ENCODE assay signal across 19 cellular contexts in genomic region chr3:46489406-46489805, GRCh38. TPM values are rescaled to one million over a fixed set of nuclear protein-coding genes. Genes with fewer than 3 reads are reported as not detected.
DNase-seq lines count a peak whose midpoint lies in the region; ATAC-seq, FAIRE-seq and TF ChIP-seq lines count a peak whose summit lies in the region.
"Had no signal": no experiment of that assay in that cellular context is flagged by ENCODE, and none has a peak within 500 bp of the region (broad histone marks: within the 10 kb centered on the region; RNA-seq: fewer than 3 reads in every experiment).

No MANE protein-coding gene starts in this region.

- no peaks in the 10 kb centered on the region for H3K9me3 ChIP-seq in CD4-positive, alpha-beta memory T cell (ENCODE audit: control insufficient read depth in 1 of 2, low read length in 2 of 2)
- H3K9me3 ChIP-seq in skeletal muscle satellite cell (replicated peaks; ENCODE audit: low read length) (no peaks in the 10 kb centered on the region), small intestine (ENCODE audit: control insufficient read depth, low read depth) (no peaks in the 10 kb centered on the region)
- H3K9me3 ChIP-seq: gastroesophageal sphincter, uterus had no signal

- H3K27ac Mint-ChIP-seq in CD4-positive, alpha-beta memory T cell: peak overlapping the region in 1 of 7 donors; percentile 85
- peak overlapping the region; percentile 83 for H3K27ac Mint-ChIP-seq in HFFc6
- no peak overlapping the region for H3K27ac Mint-ChIP-seq in activated CD4-positive, alpha-beta memory T cell treated with anti-CD3 and anti-CD28 coated beads, Interleukin-2, amount 10 ng/mL, durations not matched to agents 7 days and 5 days
- H3K27ac Mint-ChIP-seq: activated T-cell treated with anti-CD3 and anti-CD28 coated beads, Interleukin-2, amount 50 U/mL, for 72 hours; stimulated activated naive CD8-positive, alpha-beta T cell treated with anti-CD3 and anti-CD28 coated beads, Interleukin-15, Interleukin-2, amounts not matched to agents 100 ng/mL and 50 ng/mL, for 24 hours had no signal

- H3K4me3 Mint-ChIP-seq in CD4-positive, alpha-beta memory T cell: peak overlapping the region in 6 of 8 donors; percentile 57 to 80 (median 75)
- no peak overlapping the region; the same call in 1 of the 2 replicates for H3K4me3 Mint-ChIP-seq in HFFc6
- H3K4me3 Mint-ChIP-seq in activated CD4-positive, alpha-beta memory T cell treated with anti-CD3 and anti-CD28 coated beads, Interleukin-2, amount 10 ng/mL, durations not matched to agents 7 days and 5 days: no peak overlapping the region
- H3K4me3 Mint-ChIP-seq: stimulated activated naive CD8-positive, alpha-beta T cell treated with anti-CD3 and anti-CD28 coated beads, Interleukin-15, Interleukin-2, amounts not matched to agents 100 ng/mL and 50 ng/mL, for 24 hours had no signal

- no peak overlapping the region for H3K4me2 ChIP-seq in skeletal muscle satellite cell (ENCODE audit: low read length)

- WGBS in small intestine, 3 donors: 87 to 94% (median 90%) methylated on average over 5 of the region's 5 CpGs

- in situ Hi-C loops in brain microvascular endothelial cell (cut with HindIII; ENCODE audit: low pct_ligation_motif_present, low sequenced_read_pairs): loop anchor here (25.0 kb wide), 1 partner anchor 148 kb away; no protein-coding TSS in a partner anchor

- no peak overlapping the region for H3K4me3 ChIP-seq in CD4-positive, alpha-beta memory T cell (ENCODE audit: low read length in 2 of 2)
- no peak overlapping the region for H3K4me3 ChIP-seq in brain microvascular endothelial cell (ENCODE audit: low read depth, low read length)
- H3K4me3 ChIP-seq in skeletal muscle satellite cell (ENCODE audit: low read length): no peak overlapping the region
- H3K4me3 ChIP-seq in small intestine (ENCODE audit: low read depth in 1 of 2, low read length in 2 of 2): no peak overlapping the region
- H3K4me3 ChIP-seq: gastroesophageal sphincter, uterus had no signal

- H3K4me1 ChIP-seq in CD4-positive, alpha-beta memory T cell (ENCODE audit: insufficient read depth, low read length): peaks cover 22% of the 10 kb centered on the region
- H3K4me1 ChIP-seq in skeletal muscle satellite cell (ENCODE audit: control insufficient read depth, insufficient read depth, low read length): peaks cover 29% of the 10 kb centered on the region
- H3K4me1 ChIP-seq in small intestine (ENCODE audit: control insufficient read depth in 2 of 2, insufficient read depth in 1 of 2, low read depth in 1 of 2, low read length in 1 of 2): no peaks in the 10 kb centered on the region
- H3K4me1 ChIP-seq: uterus had no signal

- no peak for TF ChIP-seq CTCF in HFFc6 (IDR thresholded peaks at IDR 0.05)
- TF ChIP-seq CTCF in brain microvascular endothelial cell (IDR thresholded peaks at IDR 0.05; ENCODE audit: low read depth, low read length, missing control alignments): no peak

- FAIRE-seq in small intestine (lab: Jason Lieb, UNC) (no peak), GM12892 (lab: Jason Lieb, UNC) (no peak)

- peak overlapping the region; percentile 33 for H3K9ac ChIP-seq in skeletal muscle satellite cell (ENCODE audit: low read depth, low read length)

- no peaks in the 10 kb centered on the region for H3K36me3 Mint-ChIP-seq in CD4-positive, alpha-beta memory T cell
- peaks cover 15% of the 10 kb centered on the region; the same call in 1 of the 2 replicates for H3K36me3 Mint-ChIP-seq in HFFc6 (ENCODE audit: low read depth)
- H3K36me3 Mint-ChIP-seq in activated CD4-positive, alpha-beta memory T cell treated with anti-CD3 and anti-CD28 coated beads, Interleukin-2, amount 10 ng/mL, durations not matched to agents 7 days and 5 days (ENCODE audit: low read depth): no peaks in the 10 kb centered on the region

- CTCF ChIA-PET in CD4-positive, alpha-beta memory T cell (lab: Charles Lee; ENCODE audit: partially characterized antibody): interaction anchor here (0.8 to 12.2 kb wide), 39 partner anchors 9 to 830 kb away, joined by 3 to 331 read pairs (median 5); partner anchors contain the start of genes LRRC2 and RTP3
- CTCF ChIA-PET in activated CD4-positive, alpha-beta memory T cell treated with anti-CD3 and anti-CD28 coated beads, Interleukin-2, amount 10 ng/mL, durations not matched to agents 7 days and 5 days (lab: Charles Lee): interaction anchor here (0.7 to 7.4 kb wide), 45 partner anchors 10 to 932 kb away, joined by 3 to 222 read pairs (median 5); partner anchors contain the start of genes CCR5, CCR5AS, CCRL2 and RTP3

- no peak for DNase-seq in CD4-positive, alpha-beta memory T cell
- DNase-seq in HFFc6: no peak
- DNase-seq in brain microvascular endothelial cell: no peak
- no peak for DNase-seq in small intestine
- DNase-seq in GM12892 (ENCODE audit: insufficient read length): no peak
- no peak for DNase-seq in activated CD4-positive, alpha-beta memory T cell treated with anti-CD3 and anti-CD28 coated beads, Interleukin-2, amount 10 ng/mL, durations not matched to agents 7 days and 5 days

- no peaks in the 10 kb centered on the region for H3K27me3 Mint-ChIP-seq in CD4-positive, alpha-beta memory T cell
- H3K27me3 Mint-ChIP-seq in HFFc6 (ENCODE audit: insufficient read depth): peaks cover 3% of the 10 kb centered on the region; the same call in 1 of the 2 replicates
- peaks cover 10% of the 10 kb centered on the region for H3K27me3 Mint-ChIP-seq in activated CD4-positive, alpha-beta memory T cell treated with anti-CD3 and anti-CD28 coated beads, Interleukin-2, amount 10 ng/mL, durations not matched to agents 7 days and 5 days

- H3K36me3 ChIP-seq in CD4-positive, alpha-beta memory T cell (ENCODE audit: insufficient read depth, low read length): no peaks in the 10 kb centered on the region
- H3K36me3 ChIP-seq in brain microvascular endothelial cell (replicated peaks) (no peaks in the 10 kb centered on the region), skeletal muscle satellite cell (ENCODE audit: insufficient read depth, low read length) (no peaks in the 10 kb centered on the region), small intestine (ENCODE audit: control insufficient read depth in 2 of 2, insufficient read depth in 2 of 2, low read length in 2 of 2) (no peaks in the 10 kb centered on the region)
- H3K36me3 ChIP-seq: gastroesophageal sphincter, uterus had no signal

- POLR2A ChIA-PET in CD4-positive, alpha-beta memory T cell (lab: Charles Lee; ENCODE audit: partially characterized antibody): interaction anchor here (0.8 to 3.4 kb wide), 9 partner anchors 50 to 204 kb away, joined by 3 to 59 read pairs (median 5); partner anchors contain the start of gene ALS2CL
- POLR2A ChIA-PET in activated CD4-positive, alpha-beta memory T cell treated with anti-CD3 and anti-CD28 coated beads, Interleukin-2, amount 10 ng/mL, durations not matched to agents 7 days and 5 days (lab: Charles Lee): interaction anchor here (1.1 to 2.8 kb wide), 9 partner anchors 49 to 140 kb away, joined by 3 to 21 read pairs (median 7); no protein-coding TSS in a partner anchor

- peaks cover 5 to 17% (median 14%) of the 10 kb centered on the region in 4 donors for H3K4me1 Mint-ChIP-seq in CD4-positive, alpha-beta memory T cell
- peaks cover 40% of the 10 kb centered on the region for H3K4me1 Mint-ChIP-seq in HFFc6 (ENCODE audit: low read depth)
- peaks cover 17% of the 10 kb centered on the region for H3K4me1 Mint-ChIP-seq in activated CD4-positive, alpha-beta memory T cell treated with anti-CD3 and anti-CD28 coated beads, Interleukin-2, amount 10 ng/mL, durations not matched to agents 7 days and 5 days

- H3K27me3 ChIP-seq in CD4-positive, alpha-beta memory T cell (ENCODE audit: insufficient read depth, low read length): no peaks in the 10 kb centered on the region
- H3K27me3 ChIP-seq in brain microvascular endothelial cell (replicated peaks) (no peaks in the 10 kb centered on the region), skeletal muscle satellite cell (ENCODE audit: control insufficient read depth, insufficient read depth, low read length) (no peaks in the 10 kb centered on the region), small intestine (ENCODE audit: control insufficient read depth in 2 of 2, insufficient read depth in 2 of 2, low read length in 2 of 2) (no peaks in the 10 kb centered on the region)
- H3K27me3 ChIP-seq: uterus had no signal

- H3K9me3 Mint-ChIP-seq in CD4-positive, alpha-beta memory T cell: no peaks in the 10 kb centered on the region
- no peaks in the 10 kb centered on the region for H3K9me3 Mint-ChIP-seq in HFFc6
- H3K9me3 Mint-ChIP-seq in activated CD4-positive, alpha-beta memory T cell treated with anti-CD3 and anti-CD28 coated beads, Interleukin-2, amount 10 ng/mL, durations not matched to agents 7 days and 5 days: no peaks in the 10 kb centered on the region
- H3K9me3 Mint-ChIP-seq: activated T-cell treated with anti-CD3 and anti-CD28 coated beads, Interleukin-2, amount 50 U/mL, for 72 hours; stimulated activated naive CD8-positive, alpha-beta T cell treated with anti-CD3 and anti-CD28 coated beads, Interleukin-15, Interleukin-2, amounts not matched to agents 100 ng/mL and 50 ng/mL, for 24 hours had no signal

- no peak for ATAC-seq in GM18868 (IDR thresholded peaks at IDR 0.05; ENCODE audit: unreplicated experiment)

- intact Hi-C loops in CD4-positive, alpha-beta memory T cell (cut with micrococcal nuclease): no loop called here

- no peak for TF ChIP-seq POLR2A in GM12892 (IDR thresholded peaks at IDR 0.05; ENCODE audit: low read depth, low read length)

- H3K27ac ChIP-seq in CD4-positive, alpha-beta memory T cell (ENCODE audit: low read depth, low read length): no peak overlapping the region
- H3K27ac ChIP-seq in brain microvascular endothelial cell (peak overlapping the region; percentile 34), small intestine (ENCODE audit: low read depth in 1 of 2, low read length in 1 of 2) (no peak overlapping the region)
- H3K27ac ChIP-seq: gastroesophageal sphincter, uterus had no signal

RNA-seq across cellular contexts. Expression of gene RTP3, which starts 8.4 kb away (rescaled TPM):
- total RNA-seq in CD4-positive, alpha-beta memory T cell: not detected
- polyA plus RNA-seq in CD4-positive, alpha-beta memory T cell: not detected
- total RNA-seq in HFFc6 (2021; fragmentation: NEBNext Ultra II Directional; extraction: Animal tissue kit (Norgen Biotek cat#: 25700)): not detected
- total RNA-seq in skeletal muscle satellite cell (2012; rRNA removed): not detected in 2 replicates
- polyA plus RNA-seq in small intestine: not detected
- polyA plus RNA-seq in GM12892 (2012; ENCODE audit: missing spikeins): not detected
- total RNA-seq in activated CD4-positive, alpha-beta memory T cell treated with anti-CD3 and anti-CD28 coated beads, Interleukin-2, amount 10 ng/mL, durations not matched to agents 7 days and 5 days: not detected
- total RNA-seq: activated CD8-positive, alpha-beta T cell treated with anti-CD3 and anti-CD28 coated beads, Interleukin-2, amount 10 ng/mL, durations not matched to agents 7 days and 5 days; activated T-cell treated with anti-CD3 and anti-CD28 coated beads, Interleukin-2, amount 50 U/mL, for 72 hours; bronchial epithelial cell; dermis microvascular lymphatic vessel endothelial cell; epithelial cell of proximal tubule; gastroesophageal sphincter; mucosa of gallbladder; right cardiac atrium; uterus had no signal
- polyA plus RNA-seq: right cardiac atrium had no signal

RNA-seq across cellular contexts. Expression of gene LTF, which starts 24.7 kb away (rescaled TPM):
- total RNA-seq in CD4-positive, alpha-beta memory T cell: not detected
- not detected for polyA plus RNA-seq in CD4-positive, alpha-beta memory T cell
- total RNA-seq in HFFc6 (2021; fragmentation: NEBNext Ultra II Directional; extraction: Animal tissue kit (Norgen Biotek cat#: 25700)): under 1 TPM in 1 of 6 experiments, not detected in 5; 0.40 TPM
- not detected in 2 replicates for total RNA-seq in skeletal muscle satellite cell (2012; rRNA removed)
- polyA plus RNA-seq in small intestine: 1 to 10 TPM in 1 of 3 donors, under 1 TPM in 2; 0.22 to 6.0 (median 0.81) TPM
- not detected for polyA plus RNA-seq in GM12892 (2012; ENCODE audit: missing spikeins)
- not detected for total RNA-seq in activated CD4-positive, alpha-beta memory T cell treated with anti-CD3 and anti-CD28 coated beads, Interleukin-2, amount 10 ng/mL, durations not matched to agents 7 days and 5 days
- total RNA-seq: activated CD8-positive, alpha-beta T cell treated with anti-CD3 and anti-CD28 coated beads, Interleukin-2, amount 10 ng/mL, durations not matched to agents 7 days and 5 days; activated T-cell treated with anti-CD3 and anti-CD28 coated beads, Interleukin-2, amount 50 U/mL, for 72 hours; epithelial cell of proximal tubule; H4 had no signal

Comparison
In these comparisons a context has a peak if more than half of its experiments do, and no peak if none do; other contexts are left out.
1. H3K4me3 Mint-ChIP-seq: peak in CD4-positive, alpha-beta memory T cell (6 of 8); none in HFFc6 (single experiment) and activated CD4-positive, alpha-beta memory T cell treated with anti-CD3 and anti-CD28 coated beads, Interleukin-2, amount 10 ng/mL, durations not matched to agents 7 days and 5 days (single experiment).